1 cellular context compared by ENCODE assay signal in genomic region chrX:41090568-41091238, GRCh38.
TF ChIP-seq lines count a peak whose summit lies in the region.

No MANE protein-coding gene starts in this region.

TF ChIP-seq in IMR-90, 13 proteins besides CTCF, POLR2A, EP300 and RAD21 (continued from another document):
- TF ChIP-seq MAZ (IDR thresholded peaks at IDR 0.05; ENCODE audit: borderline replicate concordance, low read depth, low read length) (no peak), SMC3 (IDR thresholded peaks at IDR 0.05; ENCODE audit: low read depth, low read length) (no peak), FOS (IDR thresholded peaks at IDR 0.05; ENCODE audit: low read depth, low read length) (no peak), CHD1 (IDR thresholded peaks at IDR 0.05; ENCODE audit: low read depth, low read length) (no peak), RCOR1 (IDR thresholded peaks at IDR 0.05; ENCODE audit: insufficient replicate concordance, low read length) (no peak)
